1 cellular context compared by ENCODE assay signal in the genomic region with DNA sequence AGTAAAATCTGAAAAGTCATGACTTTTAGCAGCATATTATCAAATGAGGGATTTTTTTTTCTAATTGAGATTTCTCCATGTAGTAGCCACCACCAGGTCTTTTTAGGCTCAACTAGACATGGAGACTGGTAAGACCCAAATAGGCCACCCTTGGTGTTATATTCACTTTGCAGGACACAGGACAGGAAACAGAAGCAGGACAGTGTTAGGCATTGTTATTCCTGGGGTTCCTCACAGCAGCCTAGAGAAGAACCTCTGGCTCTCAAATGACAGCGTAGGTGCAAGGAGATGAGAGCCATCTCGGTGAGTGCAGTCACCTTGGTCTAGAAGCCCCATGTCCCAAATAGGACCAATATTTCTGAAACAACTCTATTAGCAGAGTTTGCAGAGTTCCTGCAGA.
TF ChIP-seq lines count a peak whose summit lies in the region.

No MANE protein-coding gene starts in this region.

TF ChIP-seq in WTC11, 78 proteins besides CTCF, POLR2A, EP300 and RAD21 (continued from another document):
- TF ChIP-seq, protein P1, sequence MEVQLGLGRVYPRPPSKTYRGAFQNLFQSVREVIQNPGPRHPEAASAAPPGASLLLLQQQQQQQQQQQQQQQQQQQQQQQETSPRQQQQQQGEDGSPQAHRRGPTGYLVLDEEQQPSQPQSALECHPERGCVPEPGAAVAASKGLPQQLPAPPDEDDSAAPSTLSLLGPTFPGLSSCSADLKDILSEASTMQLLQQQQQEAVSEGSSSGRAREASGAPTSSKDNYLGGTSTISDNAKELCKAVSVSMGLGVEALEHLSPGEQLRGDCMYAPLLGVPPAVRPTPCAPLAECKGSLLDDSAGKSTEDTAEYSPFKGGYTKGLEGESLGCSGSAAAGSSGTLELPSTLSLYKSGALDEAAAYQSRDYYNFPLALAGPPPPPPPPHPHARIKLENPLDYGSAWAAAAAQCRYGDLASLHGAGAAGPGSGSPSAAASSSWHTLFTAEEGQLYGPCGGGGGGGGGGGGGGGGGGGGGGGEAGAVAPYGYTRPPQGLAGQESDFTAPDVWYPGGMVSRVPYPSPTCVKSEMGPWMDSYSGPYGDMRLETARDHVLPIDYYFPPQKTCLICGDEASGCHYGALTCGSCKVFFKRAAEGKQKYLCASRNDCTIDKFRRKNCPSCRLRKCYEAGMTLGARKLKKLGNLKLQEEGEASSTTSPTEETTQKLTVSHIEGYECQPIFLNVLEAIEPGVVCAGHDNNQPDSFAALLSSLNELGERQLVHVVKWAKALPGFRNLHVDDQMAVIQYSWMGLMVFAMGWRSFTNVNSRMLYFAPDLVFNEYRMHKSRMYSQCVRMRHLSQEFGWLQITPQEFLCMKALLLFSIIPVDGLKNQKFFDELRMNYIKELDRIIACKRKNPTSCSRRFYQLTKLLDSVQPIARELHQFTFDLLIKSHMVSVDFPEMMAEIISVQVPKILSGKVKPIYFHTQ (CRISPR knock-in tag; IDR thresholded peaks at IDR 0.05) = no peak
- no peak for TF ChIP-seq FOXJ3 (CRISPR knock-in tag; IDR thresholded peaks at IDR 0.05; ENCODE audit: borderline replicate concordance)
- TF ChIP-seq ZBTB21 (CRISPR knock-in tag; IDR thresholded peaks at IDR 0.05; ENCODE audit: borderline replicate concordance) = no peak
- TF ChIP-seq GRHL2 (CRISPR knock-in tag; IDR thresholded peaks at IDR 0.05; ENCODE audit: insufficient replicate concordance, severe bottlenecking) = no peak
- TF ChIP-seq, protein P2, sequence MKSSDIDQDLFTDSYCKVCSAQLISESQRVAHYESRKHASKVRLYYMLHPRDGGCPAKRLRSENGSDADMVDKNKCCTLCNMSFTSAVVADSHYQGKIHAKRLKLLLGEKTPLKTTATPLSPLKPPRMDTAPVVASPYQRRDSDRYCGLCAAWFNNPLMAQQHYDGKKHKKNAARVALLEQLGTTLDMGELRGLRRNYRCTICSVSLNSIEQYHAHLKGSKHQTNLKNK (CRISPR knock-in tag; IDR thresholded peaks at IDR 0.05) = no peak
- TF ChIP-seq ZNF232 (CRISPR knock-in tag; IDR thresholded peaks at IDR 0.05) = no peak
- TF ChIP-seq OVOL2 (CRISPR knock-in tag; IDR thresholded peaks at IDR 0.05; ENCODE audit: borderline replicate concordance) = no peak
- TF ChIP-seq RORB (CRISPR knock-in tag; IDR thresholded peaks at IDR 0.05) = no peak
TF ChIP-seq in WTC11: peak in this region for 0.
